Comparison of ENCODE assay signal across 8 cellular contexts in the genomic region with DNA sequence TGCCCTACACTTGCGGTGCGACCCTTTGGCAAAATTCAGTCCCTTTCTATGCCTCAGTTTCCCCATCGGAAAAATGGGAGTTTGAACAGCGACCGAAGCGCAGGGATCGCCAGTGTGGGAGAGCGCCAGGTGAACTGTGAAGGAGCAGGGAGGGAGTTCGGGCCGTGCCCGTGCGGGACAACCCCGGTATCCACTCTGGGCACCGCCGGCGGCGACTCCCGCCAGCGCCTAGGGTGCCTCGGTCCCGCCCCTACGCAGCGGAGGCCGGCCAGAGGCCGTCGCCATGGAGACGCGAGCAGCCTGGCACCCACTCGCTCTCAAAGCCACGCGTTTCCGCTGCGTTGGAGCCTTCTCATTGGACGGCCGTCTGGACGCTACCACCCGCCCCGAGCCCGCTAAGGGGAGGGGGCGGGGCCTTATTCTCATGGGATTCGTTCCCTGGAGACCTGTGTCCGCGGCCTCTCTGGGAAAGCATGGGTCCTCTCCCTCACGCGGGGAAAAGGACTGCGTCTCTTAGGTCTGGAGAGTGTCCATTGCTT. TPM values are rescaled to one million over a fixed set of nuclear protein-coding genes. Genes with fewer than 3 reads are reported as not detected.
DNase-seq lines count a peak whose midpoint lies in the region; ATAC-seq and TF ChIP-seq lines count a peak whose summit lies in the region.

No MANE protein-coding gene starts in this region.

- DNase-seq in DMS114 treated with DMSO at 0.1 percent for 48 hours (lab: John Stamatoyannopoulos, UW; ENCODE audit: unreplicated experiment) (peak; percentile 93), OCI-M2 (lab: John Stamatoyannopoulos, UW; ENCODE audit: unreplicated experiment) (peak; percentile 96)
- peak; percentile 96 for DNase-seq in activated T-cell treated with anti-CD3 and anti-CD28 coated beads, Interleukin-2, amount 50 U/mL, for 24 hours
- peak; percentile 93 for DNase-seq in stimulated activated CD8-positive, alpha-beta memory T cell treated with anti-CD3 and anti-CD28 coated beads, Interleukin-7, amount 100 ng/mL, for 24 hours (ENCODE audit: low read depth)

- H3K9me3 Mint-ChIP-seq in activated T-cell treated with anti-CD3 and anti-CD28 coated beads, Interleukin-2, amount 50 U/mL, for 24 hours: no peaks in the 10 kb centered on the region

- H3K27me3 ChIP-seq in muscle layer of colon (ENCODE audit: control insufficient read depth in 1 of 2, insufficient read depth in 2 of 2, low read length in 2 of 2): no peaks in the 10 kb centered on the region

- TF ChIP-seq RAD21 in Ishikawa (IDR thresholded peaks at IDR 0.05; ENCODE audit: low read depth): no peak

- peaks cover 18% of the 10 kb centered on the region for H3K4me1 ChIP-seq in muscle layer of colon (ENCODE audit: insufficient read depth, low read length)

- H3K27ac ChIP-seq in muscle layer of colon (ENCODE audit: low read depth, low read length): peak overlapping the region; percentile 87

- peak; percentile 32; the same call in 1 of the 2 replicates for TF ChIP-seq EP300 in Ishikawa (IDR thresholded peaks at IDR 0.05; ENCODE audit: borderline replicate concordance)

- no peaks in the 10 kb centered on the region for H3K36me3 ChIP-seq in muscle layer of colon (ENCODE audit: insufficient read depth, low read length)

- peaks cover 21% of the 10 kb centered on the region for H3K36me3 Mint-ChIP-seq in activated T-cell treated with anti-CD3 and anti-CD28 coated beads, Interleukin-2, amount 50 U/mL, for 24 hours (ENCODE audit: low read depth)

- H3K9me3 ChIP-seq in muscle layer of colon (ENCODE audit: low read length): no peaks in the 10 kb centered on the region

- H3K27ac Mint-ChIP-seq in activated T-cell treated with anti-CD3 and anti-CD28 coated beads, Interleukin-2, amount 50 U/mL, for 24 hours: peak overlapping the region; percentile 98

- peak overlapping the region; percentile 84 to 88 for H3K4me3 ChIP-seq in muscle layer of colon (ENCODE audit: low read depth in 1 of 2, low read length in 2 of 2)

- peak overlapping the region; percentile 85 for H3K4me3 Mint-ChIP-seq in activated T-cell treated with anti-CD3 and anti-CD28 coated beads, Interleukin-2, amount 50 U/mL, for 24 hours

- H3K4me1 Mint-ChIP-seq in activated T-cell treated with anti-CD3 and anti-CD28 coated beads, Interleukin-2, amount 50 U/mL, for 24 hours (ENCODE audit: low read depth): peaks cover 49% of the 10 kb centered on the region

- ATAC-seq in GM21576 (IDR thresholded peaks at IDR 0.05; ENCODE audit: unreplicated experiment) (peak; percentile 66), esophagus mucosa (peak; percentile 92)

- H3K27me3 Mint-ChIP-seq in activated T-cell treated with anti-CD3 and anti-CD28 coated beads, Interleukin-2, amount 50 U/mL, for 24 hours: no peaks in the 10 kb centered on the region

- no peak overlapping the region for H3K9ac ChIP-seq in muscle layer of colon (ENCODE audit: low read length)

TF ChIP-seq in Ishikawa, 13 proteins besides CTCF, POLR2A, EP300 and RAD21:
- TF ChIP-seq TAF1 (IDR thresholded peaks at IDR 0.05; ENCODE audit: low read depth): no peak; the same call in 1 of the 2 replicates
- TF ChIP-seq, protein P1, sequence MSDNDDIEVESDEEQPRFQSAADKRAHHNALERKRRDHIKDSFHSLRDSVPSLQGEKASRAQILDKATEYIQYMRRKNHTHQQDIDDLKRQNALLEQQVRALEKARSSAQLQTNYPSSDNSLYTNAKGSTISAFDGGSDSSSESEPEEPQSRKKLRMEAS (IDR thresholded peaks at IDR 0.05): peak; percentile 25
- 0 out of 2 replicates have a peak, but pooled peaks have one; percentile 5 for TF ChIP-seq TEAD4 (IDR thresholded peaks at IDR 0.05)
- TF ChIP-seq CREB1 (IDR thresholded peaks at IDR 0.05; ENCODE audit: low read depth): peak; percentile 71
TF ChIP-seq in Ishikawa: peak in this region for 3.

RNA-seq across cellular contexts. Expression of a gene that starts 0.7 kb away (rescaled TPM):
- total RNA-seq in esophagus mucosa: 40.1 TPM

RNA-seq across cellular contexts. Expression of a gene that starts 24.0 kb away (rescaled TPM):
- total RNA-seq in esophagus mucosa: 14.7 TPM

RNA-seq across cellular contexts. Expression of a gene that starts 39.4 kb away (rescaled TPM):
- 11.3 TPM for total RNA-seq in esophagus mucosa

RNA-seq across cellular contexts. Expression of a gene that starts 45.8 kb away (rescaled TPM):
- 0.16 TPM for total RNA-seq in esophagus mucosa

Comparison
In these comparisons a context has a peak if more than half of its experiments do, and no peak if none do; other contexts are left out.
1. Peak in every context shown above with its lines: DNase-seq, ATAC-seq, H3K4me3 ChIP-seq and H3K27ac ChIP-seq.